12 cellular contexts compared by ENCODE assay signal in genomic region chr2:1632510-1632909, GRCh38.
"Had no signal": no experiment of that assay in that cellular context is flagged by ENCODE, and none has a peak within 500 bp of the region (broad histone marks: within the 10 kb centered on the region; RNA-seq: fewer than 3 reads in every experiment).

No MANE protein-coding gene starts in this region.

- H3K27me3 ChIP-seq: stomach, uterus had no signal

- H3K4me3 Mint-ChIP-seq: activated CD4-positive, alpha-beta memory T cell treated with anti-CD3 and anti-CD28 coated beads, Interleukin-2, amount 10 ng/mL, durations not matched to agents 7 days and 5 days; dendritic cell treated with granulocyte-macrophage colony-stimulating factor and Interleukin-4, amounts not matched to agents 40 ng/mL and 50 ng/mL, for 4 days; natural killer cell treated with Interleukin-12 subunit alpha and Interleukin-12 subunit beta and Interleukin-15 and Interleukin-18, amount 100 ng/mL, for 72 hours had no signal

- H3K9me3 ChIP-seq: lower lobe of right lung, uterus had no signal

- H3K4me1 Mint-ChIP-seq: activated CD4-positive, alpha-beta memory T cell treated with anti-CD3 and anti-CD28 coated beads, Interleukin-2, amount 10 ng/mL, durations not matched to agents 7 days and 5 days had no signal

- ATAC-seq: natural killer cell treated with Interleukin-12 subunit alpha and Interleukin-12 subunit beta and Interleukin-15 and Interleukin-18, amount 100 ng/mL, for 72 hours had no signal

- H3K4me3 ChIP-seq: lower lobe of right lung, stomach, uterus had no signal

- H3K27me3 Mint-ChIP-seq: activated CD4-positive, alpha-beta memory T cell treated with anti-CD3 and anti-CD28 coated beads, Interleukin-2, amount 10 ng/mL, durations not matched to agents 7 days and 5 days; dendritic cell treated with granulocyte-macrophage colony-stimulating factor and Interleukin-4, amounts not matched to agents 40 ng/mL and 50 ng/mL, for 4 days had no signal

- DNase-seq: activated CD4-positive, alpha-beta memory T cell treated with anti-CD3 and anti-CD28 coated beads, Interleukin-2, amount 10 ng/mL, durations not matched to agents 7 days and 5 days; activated CD4-positive, alpha-beta T cell treated with anti-CD3 and anti-CD28 coated beads for 1 hour; activated naive CD4-positive, alpha-beta T cell; central memory CD4-positive, alpha-beta T cell; hypothalamus; lower lobe of right lung; stimulated activated CD4-positive, alpha-beta T cell treated with anti-CD3 and anti-CD28 coated beads, Interleukin-15, amount 100 ng/mL, for 24 hours; stimulated activated CD4-positive, alpha-beta T cell treated with anti-CD3 and anti-CD28 coated beads, Interleukin-4, amount 100 ng/mL, for 24 hours; uterus had no signal

- H3K9me3 Mint-ChIP-seq: activated CD4-positive, alpha-beta memory T cell treated with anti-CD3 and anti-CD28 coated beads, Interleukin-2, amount 10 ng/mL, durations not matched to agents 7 days and 5 days; dendritic cell treated with granulocyte-macrophage colony-stimulating factor and Interleukin-4, amounts not matched to agents 40 ng/mL and 50 ng/mL, for 4 days; natural killer cell treated with Interleukin-12 subunit alpha and Interleukin-12 subunit beta and Interleukin-15 and Interleukin-18, amount 100 ng/mL, for 72 hours had no signal

- H3K36me3 Mint-ChIP-seq: natural killer cell treated with Interleukin-12 subunit alpha and Interleukin-12 subunit beta and Interleukin-15 and Interleukin-18, amount 100 ng/mL, for 72 hours had no signal

- H3K27ac Mint-ChIP-seq: activated CD4-positive, alpha-beta memory T cell treated with anti-CD3 and anti-CD28 coated beads, Interleukin-2, amount 10 ng/mL, durations not matched to agents 7 days and 5 days; dendritic cell treated with granulocyte-macrophage colony-stimulating factor and Interleukin-4, amounts not matched to agents 40 ng/mL and 50 ng/mL, for 4 days; natural killer cell treated with Interleukin-12 subunit alpha and Interleukin-12 subunit beta and Interleukin-15 and Interleukin-18, amount 100 ng/mL, for 72 hours had no signal

- H3K36me3 ChIP-seq: uterus had no signal

- H3K27ac ChIP-seq: lower lobe of right lung, stomach had no signal

- H3K4me1 ChIP-seq: stomach, uterus had no signal
